ENCODE assay signal across 16 cellular contexts in the genomic region with DNA sequence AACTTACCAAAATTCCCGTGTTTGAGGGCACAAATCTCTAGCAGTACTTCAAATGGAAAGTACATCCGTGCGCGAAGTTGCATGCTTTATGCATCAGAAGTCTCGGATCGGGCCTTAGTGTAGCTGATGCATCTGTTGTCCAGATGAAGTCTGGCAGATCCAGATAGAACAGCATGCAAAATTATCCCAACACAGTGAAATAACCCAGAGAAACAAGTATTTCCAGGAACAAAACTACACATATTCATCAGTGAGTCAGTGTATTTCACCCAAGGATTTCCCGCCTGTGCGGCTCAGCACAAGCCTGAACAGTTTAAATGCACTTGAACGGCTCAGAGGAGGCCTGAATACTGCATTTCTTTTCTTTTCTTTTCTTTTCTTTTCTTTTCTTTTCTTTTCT. TPM values are rescaled to one million over a fixed set of nuclear protein-coding genes. Genes with fewer than 3 reads are reported as not detected.
DNase-seq lines count a peak whose midpoint lies in the region; ATAC-seq, FAIRE-seq and TF ChIP-seq lines count a peak whose summit lies in the region.
"Had no signal": no experiment of that assay in that cellular context is flagged by ENCODE, and none has a peak within 500 bp of the region (broad histone marks: within the 10 kb centered on the region; RNA-seq: fewer than 3 reads in every experiment).

No MANE protein-coding gene starts in this region.

- H3K27ac ChIP-seq in RWPE1, result no peak overlapping the region
- H3K27ac ChIP-seq in fibroblast of lung (ENCODE audit: insufficient read depth, low read length), result peak overlapping the region; percentile 87
- no peak overlapping the region for H3K27ac ChIP-seq in pancreas
- no peak overlapping the region for H3K27ac ChIP-seq in uterus
- H3K27ac ChIP-seq: Peyer's patch, prostate gland had no signal

- no peak overlapping the region for H3K4me2 ChIP-seq in fibroblast of lung (ENCODE audit: extremely low read depth, insufficient read depth, low read length)

- TF ChIP-seq CTCF in RWPE1 (conservative IDR thresholded peaks at IDR 0.05; ENCODE audit: low read depth), result no peak
- TF ChIP-seq CTCF in fibroblast of lung (conservative IDR thresholded peaks at IDR 0.05 in 1 of 2, IDR thresholded peaks at IDR 0.05 in 1 of 2; ENCODE audit: low read depth in 1 of 2, low read length in 2 of 2), result no peak
- no peak for TF ChIP-seq CTCF in pancreas (IDR thresholded peaks at IDR 0.05)
- no peak for TF ChIP-seq CTCF in uterus (IDR thresholded peaks at IDR 0.05)

- no peaks in the 10 kb centered on the region for H3K79me2 ChIP-seq in fibroblast of lung (ENCODE audit: control insufficient read depth, insufficient read depth, low read length)

- peaks cover 16% of the 10 kb centered on the region for H3K4me1 ChIP-seq in fibroblast of lung (ENCODE audit: control insufficient read depth, extremely low read depth, insufficient read depth, low read length)
- H3K4me1 ChIP-seq in pancreas, result peaks cover 0 to 5% (median 4%) of the 10 kb centered on the region in 3 donors
- no peaks in the 10 kb centered on the region for H3K4me1 ChIP-seq in uterus
- H3K4me1 ChIP-seq: Peyer's patch, prostate gland had no signal

- no peak overlapping the region for H3K9ac ChIP-seq in fibroblast of lung (ENCODE audit: insufficient read depth, low read length)

- H2AFZ ChIP-seq in fibroblast of lung (ENCODE audit: low read length), result no peak overlapping the region

- H3K27me3 ChIP-seq in fibroblast of lung (ENCODE audit: control insufficient read depth, insufficient read depth, low read length) (no peaks in the 10 kb centered on the region), pancreas (no peaks in the 10 kb centered on the region), uterus (no peaks in the 10 kb centered on the region)
- H3K27me3 ChIP-seq: Peyer's patch had no signal

- POLR2A ChIA-PET in RWPE1 (lab: Yijun Ruan, JAX; ENCODE audit: low non-redundant PET), result no interaction called here

- H3K4me3 ChIP-seq in fibroblast of lung (replicated peaks in 1 of 4; ENCODE audit: control extremely low read depth in 1 of 4, insufficient read depth in 1 of 4, low read depth in 3 of 4, low read length in 4 of 4) (no peak overlapping the region), pancreas (no peak overlapping the region), uterus (no peak overlapping the region)
- H3K4me3 ChIP-seq: Peyer's patch, prostate gland had no signal

- intact Hi-C loops in pancreas (cut with DNase I) (no loop called here), uterus (cut with DNase I; ENCODE audit: low total_unique reads) (no loop called here)

- H3K9me3 ChIP-seq in fibroblast of lung (ENCODE audit: control insufficient read depth, insufficient read depth, low read depth, low read length) (no peaks in the 10 kb centered on the region), pancreas (no peaks in the 10 kb centered on the region), uterus (no peaks in the 10 kb centered on the region)
- H3K9me3 ChIP-seq: Peyer's patch, prostate gland had no signal

- ATAC-seq in HG03139 (IDR thresholded peaks at IDR 0.05; ENCODE audit: unreplicated experiment), result no peak
- no peak for ATAC-seq in pancreas
- ATAC-seq: effector memory CD8-positive, alpha-beta T cell had no signal

- CTCF ChIA-PET in RWPE1 (lab: Yijun Ruan, JAX), result no interaction called here

- WGBS in pancreas, 2 donors, result 89 to 92% methylated on average over 9 of the region's 9 CpGs

- FAIRE-seq in pancreas (lab: Jason Lieb, UNC), result no peak

- H3K36me3 ChIP-seq in fibroblast of lung (ENCODE audit: control insufficient read depth, insufficient read depth, low read length) (no peaks in the 10 kb centered on the region), pancreas (no peaks in the 10 kb centered on the region), uterus (no peaks in the 10 kb centered on the region)
- H3K36me3 ChIP-seq: Peyer's patch, prostate gland had no signal

- no peak for TF ChIP-seq POLR2A in uterus (IDR thresholded peaks at IDR 0.05)

- no peaks in the 10 kb centered on the region for H4K20me1 ChIP-seq in fibroblast of lung (ENCODE audit: control insufficient read depth, extremely low read depth, insufficient read depth, low read length)

- DNase-seq in stimulated activated CD4-positive, alpha-beta T cell treated with anti-CD3 and anti-CD28 coated beads, Interleukin-1b, Interleukin-23, amount 100 ng/mL, for 48 hours, result peak; percentile 4
- no peak for DNase-seq in stimulated activated CD4-positive, alpha-beta T cell treated with anti-CD3 and anti-CD28 coated beads, Interleukin-4, amount 100 ng/mL, for 24 hours
- DNase-seq in RWPE1 (ENCODE audit: low spot score) (peak; percentile 68), fibroblast of lung (ENCODE audit: low read depth in 2 of 2) (peak; percentile 60 to 78), pancreas (no peak), uterus (no peak), NCI-H446 (lab: John Stamatoyannopoulos, UW) (no peak)
- DNase-seq: activated CD4-positive, alpha-beta T cell treated with anti-CD3 and anti-CD28 coated beads for 4 hours; effector memory CD8-positive, alpha-beta T cell; NCI-H1436; NCI-H524 had no signal

RNA-seq across cellular contexts. Expression of gene CLDN24, which starts 27.4 kb away (rescaled TPM):
- total RNA-seq in fibroblast of lung (not detected in 2 replicates), pancreas (not detected), uterus (not detected)
- polyA plus RNA-seq in fibroblast of lung (not detected in 2 replicates), pancreas (not detected)
- not detected in 2 replicates for polyA plus RNA-seq in fibroblast of lung (2012)
- polyA minus RNA-seq in fibroblast of lung (ENCODE audit: low replicate concordance), result not detected in 2 replicates
- total RNA-seq: activated T-helper 2 cell treated with anti-CD3 and anti-CD28 coated beads, Interferon-gamma antibody, Interleukin-2, Interleukin-4, amounts not matched to agents 10 μg/mL and 5 μg/mL and 100 μg/mL, durations not matched to agents 14 hours and 24 hours and 36 hours; Peyer's patch; prostate gland had no signal
- polyA plus RNA-seq: CD14-positive monocyte had no signal

RNA-seq across cellular contexts. Expression of gene CLDN22, which starts 29.6 kb away (rescaled TPM):
- total RNA-seq in fibroblast of lung (under 0.01 TPM in 1 of 2 replicates, not detected in the other), pancreas (not detected), uterus (1 to 10 TPM in 2 of 4 donors, not detected in 2; 1.0 to 3.5 TPM)
- polyA plus RNA-seq in fibroblast of lung (not detected in 2 replicates), pancreas (under 1 TPM in 1 of 2 donors, not detected in 1; 0.02 TPM)
- 0.05 TPM in 1 of 2 replicates, not detected in the other for polyA plus RNA-seq in fibroblast of lung (2012)
- polyA minus RNA-seq in fibroblast of lung (ENCODE audit: low replicate concordance), result not detected in 2 replicates
- total RNA-seq: activated T-helper 2 cell treated with anti-CD3 and anti-CD28 coated beads, Interferon-gamma antibody, Interleukin-2, Interleukin-4, amounts not matched to agents 10 μg/mL and 5 μg/mL and 100 μg/mL, durations not matched to agents 14 hours and 24 hours and 36 hours; Peyer's patch; prostate gland had no signal
- polyA plus RNA-seq: CD14-positive monocyte had no signal

Comparison
In these comparisons a context has a peak if more than half of its experiments do, and no peak if none do; other contexts are left out.
1. DNase-seq: peak in stimulated activated CD4-positive, alpha-beta T cell treated with anti-CD3 and anti-CD28 coated beads, Interleukin-1b, Interleukin-23, amount 100 ng/mL, for 48 hours (single experiment), RWPE1 (single experiment) and fibroblast of lung (2 of 2); none in stimulated activated CD4-positive, alpha-beta T cell treated with anti-CD3 and anti-CD28 coated beads, Interleukin-4, amount 100 ng/mL, for 24 hours (single experiment), pancreas (0 of 6), uterus (0 of 2) and NCI-H446 (0 of 2).